In the genomic region with DNA sequence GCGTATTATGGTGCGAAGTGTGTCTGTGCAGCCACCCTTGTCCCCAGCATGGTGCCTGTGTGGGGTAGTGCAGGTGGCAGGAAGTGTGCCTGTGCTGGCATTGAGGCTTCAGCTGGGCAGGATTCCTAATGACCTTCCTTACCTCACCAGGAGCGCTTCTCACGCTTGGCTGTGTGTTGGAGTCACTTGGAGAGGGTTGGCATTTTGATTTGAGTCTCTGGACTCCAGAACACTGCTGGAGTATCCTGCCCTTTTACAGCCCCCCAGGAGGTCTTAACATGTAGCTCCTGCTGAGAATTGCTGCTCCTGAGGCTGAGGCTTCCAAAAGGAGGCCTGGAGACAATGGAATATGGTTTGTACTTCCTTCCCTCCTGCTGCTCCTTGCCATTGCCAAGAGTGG, we compare ENCODE assay signal across 11 cellular contexts.
DNase-seq lines count a peak whose midpoint lies in the region; ATAC-seq and TF ChIP-seq lines count a peak whose summit lies in the region.
"Had no signal": no experiment of that assay in that cellular context is flagged by ENCODE, and none has a peak within 500 bp of the region (broad histone marks: within the 10 kb centered on the region; RNA-seq: fewer than 3 reads in every experiment).

No MANE protein-coding gene starts in this region.

- H3K4me1 ChIP-seq in A673 (ENCODE audit: insufficient read depth, low read length, poor library complexity, severe bottlenecking) = peaks cover 39% of the 10 kb centered on the region
- H3K4me1 ChIP-seq in ascending aorta = peaks cover 15 to 62% of the 10 kb centered on the region in 2 donors

- CTCF ChIA-PET in A673 (lab: Charles Lee) = interaction anchor here (0.6 to 0.9 kb wide), 2 partner anchors 14 to 17 kb away, joined by 3 read pairs; no protein-coding TSS in a partner anchor

- H3K36me3 ChIP-seq in A673 (ENCODE audit: insufficient read depth, low read length, poor library complexity, severe bottlenecking) (no peaks in the 10 kb centered on the region), ascending aorta (peaks cover 3 to 7% of the 10 kb centered on the region in 2 donors)

- peak overlapping the region; percentile 2 for H3K4me3 ChIP-seq in A673 (ENCODE audit: low read depth, low read length, poor library complexity, severe bottlenecking)
- H3K4me3 ChIP-seq in ascending aorta = no peak overlapping the region

- H3K9me3 ChIP-seq in A673 (ENCODE audit: low read depth, low read length, poor library complexity, severe bottlenecking) (no peaks in the 10 kb centered on the region), ascending aorta (no peaks in the 10 kb centered on the region)

- intact Hi-C loops in A673 (cut with micrococcal nuclease; ENCODE audit: unreplicated experiment) = no loop called here
- intact Hi-C loops in ascending aorta (cut with DNase I) = loop anchor here (2.0 kb wide), 1 partner anchor 15 kb away; no protein-coding TSS in a partner anchor

- peak; percentile 30 for ATAC-seq in HG02798 (IDR thresholded peaks at IDR 0.05; ENCODE audit: poor library complexity, unreplicated experiment)
- no peak for ATAC-seq in GM18517 (IDR thresholded peaks at IDR 0.05; ENCODE audit: unreplicated experiment)
- no peak for ATAC-seq in HG02759 (IDR thresholded peaks at IDR 0.05; ENCODE audit: unreplicated experiment)
- ATAC-seq in HG02623 (IDR thresholded peaks at IDR 0.05; ENCODE audit: unreplicated experiment) = no peak

- TF ChIP-seq CTCF in A673 (conservative IDR thresholded peaks at IDR 0.05; ENCODE audit: low read depth, low read length) (no peak), ascending aorta (IDR thresholded peaks at IDR 0.05) (no peak)

- DNase-seq in A673 (ENCODE audit: low spot score) = peak; percentile 93
- DNase-seq in ascending aorta (ENCODE audit: low spot score in 2 of 2) = peak in 1 of 2 donors; percentile 55
- DNase-seq in lung microvascular endothelial cell (ENCODE audit: low read depth in 2 of 2) = peak; percentile 53 to 72
- no peak for DNase-seq in GM19240 (ENCODE audit: insufficient read length, low spot score)
- DNase-seq: Calu3, NCI-H2171 treated with DMSO at 0.1 percent for 48 hours had no signal

- no TSS peak for BruUV-seq in A673 (replicated peaks; lab: Mats Ljungman, UMichigan)

- POLR2A ChIA-PET in A673 (lab: Charles Lee; ENCODE audit: low non-redundant PET) = interaction anchor here (0.6 kb wide), 1 partner anchor 40 kb away, joined by 4 read pairs; no protein-coding TSS in a partner anchor

- H3K27ac ChIP-seq in A673 (ENCODE audit: low read depth, low read length, poor library complexity, severe bottlenecking) (peak overlapping the region; percentile 82), ascending aorta (peak overlapping the region; percentile 52 to 62)
- H3K27ac ChIP-seq: VCaP had no signal

- no peaks in the 10 kb centered on the region for H3K27me3 ChIP-seq in A673 (replicated peaks; ENCODE audit: insufficient read depth, low read depth, low read length, poor library complexity)
- no peaks in the 10 kb centered on the region for H3K27me3 ChIP-seq in ascending aorta
